In genomic region chr10:43396928-43397624, GRCh38 we compare ENCODE assay signal across 8 cellular contexts. TPM values are rescaled to one million over a fixed set of nuclear protein-coding genes. Genes with fewer than 3 reads are reported as not detected.
A peak's percentile ranks its signal among the peaks of the same experiment; 100 is the strongest.
DNase-seq lines count a peak whose midpoint lies in the region; ATAC-seq lines count a peak whose summit lies in the region.

No MANE protein-coding gene starts in this region.

- H3K79me1 ChIP-seq in mesendoderm (ENCODE audit: low read length): peaks cover 9% of the 10 kb centered on the region

- DNase-seq in GM19240 (ENCODE audit: insufficient read length, low spot score) (peak; percentile 66), NCI-H82 treated with DMSO at 0.1 percent for 48 hours (lab: John Stamatoyannopoulos, UW; ENCODE audit: unreplicated experiment) (peak; percentile 42), mesendoderm (peak; percentile 97)
- peak; percentile 70 to 79 (median 78) for DNase-seq in activated CD8-positive, alpha-beta memory T cell treated with anti-CD3 and anti-CD28 coated beads for 48 hours (ENCODE audit: low read depth in 2 of 3, low spot score in 2 of 3)
- DNase-seq in stimulated activated CD8-positive, alpha-beta memory T cell treated with anti-CD3 and anti-CD28 coated beads, Interleukin-15, amount 100 ng/mL, for 4 hours (ENCODE audit: low read depth in 2 of 2): peak; percentile 44 to 58

- WGBS in mesendoderm (ENCODE audit: extremely low coverage, insufficient coverage, low lambda C conversion rate): no CpG with 5 or more reads among the region's 70 CpGs

- no peak overlapping the region for H4K5ac ChIP-seq in mesendoderm (ENCODE audit: low read length)

- no peak overlapping the region for H2AK5ac ChIP-seq in mesendoderm (ENCODE audit: low read length)

- H3K18ac ChIP-seq in mesendoderm (ENCODE audit: low read length): peak overlapping the region; percentile 97

- no peak overlapping the region for H2BK5ac ChIP-seq in mesendoderm (ENCODE audit: low read length)

- H3K9me3 ChIP-seq in BLaER1: no peaks in the 10 kb centered on the region
- H3K9me3 ChIP-seq in endocrine pancreas (ENCODE audit: control insufficient read depth, low read length): no peaks in the 10 kb centered on the region

- peak overlapping the region; percentile 96 for H4K8ac ChIP-seq in mesendoderm (ENCODE audit: low read depth, low read length)

- peak overlapping the region; percentile 88 for H3K56ac ChIP-seq in mesendoderm (ENCODE audit: low read length)

- H3K4me1 ChIP-seq in BLaER1: peaks cover 76% of the 10 kb centered on the region
- H3K4me1 ChIP-seq in endocrine pancreas (ENCODE audit: control insufficient read depth, insufficient read depth, low read length): no peaks in the 10 kb centered on the region
- H3K4me1 ChIP-seq in mesendoderm (ENCODE audit: control insufficient read depth, low read depth, low read length): peaks cover 8% of the 10 kb centered on the region

- ATAC-seq in HG03432 (IDR thresholded peaks at IDR 0.05; ENCODE audit: unreplicated experiment): peak; percentile 87

- peaks cover 57% of the 10 kb centered on the region for H3K36me3 ChIP-seq in BLaER1
- H3K36me3 ChIP-seq in endocrine pancreas (ENCODE audit: control insufficient read depth, insufficient read depth, low read length): peaks cover 6% of the 10 kb centered on the region
- peaks cover 8% of the 10 kb centered on the region for H3K36me3 ChIP-seq in mesendoderm (ENCODE audit: control insufficient read depth, insufficient read depth, low read length)

- peak overlapping the region; percentile 95 for H3K4ac ChIP-seq in mesendoderm (ENCODE audit: low read depth, low read length)

- H2BK120ac ChIP-seq in mesendoderm (ENCODE audit: low read depth, low read length): peak overlapping the region; percentile 29

- H3K4me3 ChIP-seq in BLaER1 (peak overlapping the region; percentile 89), endocrine pancreas (ENCODE audit: control insufficient read depth, insufficient read depth, low read length) (peak overlapping the region; percentile 74), mesendoderm (ENCODE audit: low read length) (peak overlapping the region; percentile 52)

- H3K79me2 ChIP-seq in mesendoderm (ENCODE audit: control insufficient read depth, insufficient read depth, low read length): peaks cover 82% of the 10 kb centered on the region

- H3K23ac ChIP-seq in mesendoderm (ENCODE audit: low read length): peak overlapping the region; percentile 89

- no peaks in the 10 kb centered on the region for H3K27me3 ChIP-seq in BLaER1
- no peaks in the 10 kb centered on the region for H3K27me3 ChIP-seq in endocrine pancreas (ENCODE audit: control insufficient read depth, insufficient read depth, low read length)
- no peaks in the 10 kb centered on the region for H3K27me3 ChIP-seq in mesendoderm (ENCODE audit: insufficient read depth, low read length, poor library complexity)

- H3K4me2 ChIP-seq in BLaER1 (peak overlapping the region; percentile 94), mesendoderm (ENCODE audit: low read length) (peak overlapping the region; percentile 81)

- H3K27ac ChIP-seq in BLaER1: peak overlapping the region; percentile 98
- peak overlapping the region; percentile 100 for H3K27ac ChIP-seq in mesendoderm (ENCODE audit: low read depth, low read length)

- H4K20me1 ChIP-seq in BLaER1: peaks cover 96% of the 10 kb centered on the region

- H3K9ac ChIP-seq in BLaER1 (peak overlapping the region; percentile 98), endocrine pancreas (ENCODE audit: control insufficient read depth, insufficient read depth, low read length) (peak overlapping the region; percentile 73), mesendoderm (ENCODE audit: low read length) (peak overlapping the region; percentile 88)

- H2BK15ac ChIP-seq in mesendoderm (replicated peaks; ENCODE audit: low read depth): no peak overlapping the region

RNA-seq across cellular contexts. Expression of gene HNRNPF, which starts 11.9 kb away (rescaled TPM):
- 258 TPM for polyA plus RNA-seq in mesendoderm (2013, experiment 1 of 2)
- polyA plus RNA-seq in mesendoderm (2013, experiment 2 of 2): 258 TPM

RNA-seq across cellular contexts. Expression of gene FXYD4, which starts 25.6 kb away (rescaled TPM):
- polyA plus RNA-seq in mesendoderm (2013, experiment 1 of 2): not detected
- polyA plus RNA-seq in mesendoderm (2013, experiment 2 of 2): 0.13 TPM

RNA-seq across cellular contexts. Expression of gene ZNF487, which starts 39.8 kb away (rescaled TPM):
- 1.2 TPM for polyA plus RNA-seq in mesendoderm (2013, experiment 1 of 2)
- 1.1 TPM for polyA plus RNA-seq in mesendoderm (2013, experiment 2 of 2)

Comparison
In these comparisons a context has a peak if more than half of its experiments do, and no peak if none do; other contexts are left out.
1. Peak in every context shown above with its lines: DNase-seq, ATAC-seq, H3K4me3 ChIP-seq and H3K27ac ChIP-seq.
2. DNase-seq: peak in every context shown above with its lines; median percentile 97 in mesendoderm; 78 in activated CD8-positive, alpha-beta memory T cell treated with anti-CD3 and anti-CD28 coated beads for 48 hours; 66 in GM19240; 51 in stimulated activated CD8-positive, alpha-beta memory T cell treated with anti-CD3 and anti-CD28 coated beads, Interleukin-15, amount 100 ng/mL, for 4 hours; 42 in NCI-H82 treated with DMSO at 0.1 percent for 48 hours.